ENCODE assay signal across 8 cellular contexts in the genomic region with DNA sequence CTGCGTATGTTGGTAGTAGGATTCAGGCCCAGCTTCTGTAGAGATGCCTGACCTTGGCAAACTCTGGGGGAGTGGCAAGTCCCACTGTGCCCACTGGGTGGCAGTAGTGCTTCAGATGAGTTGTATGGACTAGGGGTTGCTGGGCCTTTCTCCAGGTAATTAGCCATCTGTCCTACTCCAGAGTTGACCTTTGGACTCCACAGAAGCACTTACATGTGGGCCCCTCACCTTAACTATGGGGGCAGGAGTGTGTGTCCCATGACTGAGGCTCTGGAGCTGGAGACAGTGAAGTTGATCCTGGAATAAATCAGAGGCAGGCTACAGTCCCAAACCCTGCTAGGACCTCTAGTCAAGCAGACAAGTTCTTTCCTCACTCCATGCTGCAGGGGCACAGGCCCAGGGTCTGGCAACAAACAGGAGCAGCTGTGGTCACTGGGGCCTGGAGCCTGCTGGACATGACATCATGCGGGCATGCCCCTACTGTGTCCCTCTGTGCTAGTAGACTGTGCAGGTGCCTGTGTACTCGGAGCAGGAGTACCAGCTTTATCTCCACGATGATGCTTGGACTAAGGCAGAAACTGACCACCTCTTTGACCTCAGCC. TPM values are rescaled to one million over a fixed set of nuclear protein-coding genes. Genes with fewer than 3 reads are reported as not detected.
A peak's percentile ranks its signal among the peaks of the same experiment; 100 is the strongest.
DNase-seq lines count a peak whose midpoint lies in the region; ATAC-seq and TF ChIP-seq lines count a peak whose summit lies in the region.

No MANE protein-coding gene starts in this region.

- H3K4me1 ChIP-seq in liver (ENCODE audit: control insufficient read depth in 4 of 4, insufficient read depth in 4 of 4, low read length in 3 of 4) = peaks cover 0 to 23% (median 16%) of the 10 kb centered on the region in 4 donors

- H3K9me3 ChIP-seq in liver (ENCODE audit: control insufficient read depth in 4 of 4, low read length in 3 of 4) = no peaks in the 10 kb centered on the region

- peak; percentile 54 for DNase-seq in HFF-Myc (ENCODE audit: extremely low read depth, low read depth)
- peak; percentile 35 for DNase-seq in NCI-H524 treated with DMSO at 0.1 percent for 48 hours (lab: John Stamatoyannopoulos, UW)
- peak; percentile 74 for DNase-seq in activated CD4-positive, alpha-beta T cell treated with anti-CD3 and anti-CD28 coated beads, Interleukin-2, amount 50 U/mL, for 1 hour
- no peak for DNase-seq in coronary artery (ENCODE audit: low spot score)
- DNase-seq in stimulated activated CD4-positive, alpha-beta T cell treated with anti-CD3 and anti-CD28 coated beads, TNF-alpha, amount 100 ng/mL, for 24 hours (ENCODE audit: low read depth in 3 of 3) = peak; percentile 60 to 77 (median 61)

- TF ChIP-seq RAD21 in liver (IDR thresholded peaks at IDR 0.05) = peak; percentile 92 to 99

- H3K27me3 ChIP-seq in liver (ENCODE audit: control insufficient read depth in 4 of 4, insufficient read depth in 4 of 4, low read length in 3 of 4) = no peaks in the 10 kb centered on the region

- TF ChIP-seq CTCF in C4-2B (conservative IDR thresholded peaks at IDR 0.05) (peak; percentile 95), HFF-Myc (IDR thresholded peaks at IDR 0.05; ENCODE audit: low read depth, low read length, missing control alignments) (peak; percentile 96), coronary artery (IDR thresholded peaks at IDR 0.05) (peak; percentile 80), liver (IDR thresholded peaks at IDR 0.05; ENCODE audit: low read depth, low read length, missing input control) (peak; percentile 96)

- no peak overlapping the region for H3K4me3 ChIP-seq in HFF-Myc (replicated peaks; ENCODE audit: low read depth, low read length)
- no peak overlapping the region for H3K4me3 ChIP-seq in coronary artery
- H3K4me3 ChIP-seq in liver (ENCODE audit: low read depth in 1 of 3, low read length in 3 of 3) = no peak overlapping the region

- no peak for ATAC-seq in GM19452 (IDR thresholded peaks at IDR 0.05; ENCODE audit: unreplicated experiment)

- 67% methylated on average over 4 of the region's 4 CpGs for WGBS in liver

- H3K36me3 ChIP-seq in liver (ENCODE audit: control insufficient read depth in 4 of 4, insufficient read depth in 3 of 4, low read depth in 1 of 4, low read length in 3 of 4) = peaks cover 11 to 45% (median 22%) of the 10 kb centered on the region in 4 donors

- H3K9ac ChIP-seq in liver (ENCODE audit: low read depth in 1 of 2, low read length in 2 of 2) = no peak overlapping the region

- H3K27ac ChIP-seq in C4-2B (no peak overlapping the region), coronary artery (no peak overlapping the region), liver (ENCODE audit: low read depth in 1 of 2, low read length in 2 of 2) (no peak overlapping the region)

TF ChIP-seq in liver, 16 proteins besides CTCF, POLR2A, EP300 and RAD21:
- TF ChIP-seq GABPA (IDR thresholded peaks at IDR 0.05 in 1 of 2, conservative IDR thresholded peaks at IDR 0.05 in 1 of 2) (no peak), HNF4A (conservative IDR thresholded peaks at IDR 0.05) (peak; percentile 59 to 81), RXRA (IDR thresholded peaks at IDR 0.05) (peak; percentile 10 to 50)
- TF ChIP-seq, protein P1, sequence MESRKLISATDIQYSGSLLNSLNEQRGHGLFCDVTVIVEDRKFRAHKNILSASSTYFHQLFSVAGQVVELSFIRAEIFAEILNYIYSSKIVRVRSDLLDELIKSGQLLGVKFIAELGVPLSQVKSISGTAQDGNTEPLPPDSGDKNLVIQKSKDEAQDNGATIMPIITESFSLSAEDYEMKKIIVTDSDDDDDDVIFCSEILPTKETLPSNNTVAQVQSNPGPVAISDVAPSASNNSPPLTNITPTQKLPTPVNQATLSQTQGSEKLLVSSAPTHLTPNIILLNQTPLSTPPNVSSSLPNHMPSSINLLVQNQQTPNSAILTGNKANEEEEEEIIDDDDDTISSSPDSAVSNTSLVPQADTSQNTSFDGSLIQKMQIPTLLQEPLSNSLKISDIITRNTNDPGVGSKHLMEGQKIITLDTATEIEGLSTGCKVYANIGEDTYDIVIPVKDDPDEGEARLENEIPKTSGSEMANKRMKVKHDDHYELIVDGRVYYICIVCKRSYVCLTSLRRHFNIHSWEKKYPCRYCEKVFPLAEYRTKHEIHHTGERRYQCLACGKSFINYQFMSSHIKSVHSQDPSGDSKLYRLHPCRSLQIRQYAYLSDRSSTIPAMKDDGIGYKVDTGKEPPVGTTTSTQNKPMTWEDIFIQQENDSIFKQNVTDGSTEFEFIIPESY (IDR thresholded peaks at IDR 0.05) = no peak

RNA-seq across cellular contexts. Expression of a gene that starts 4.6 kb away (rescaled TPM):
- 10 to 100 TPM; 15.3 to 24.8 TPM for total RNA-seq in liver
- 10 to 100 TPM; 15.7 to 21.0 TPM for polyA plus RNA-seq in liver
